23 cellular contexts compared by ENCODE assay signal in the genomic region with DNA sequence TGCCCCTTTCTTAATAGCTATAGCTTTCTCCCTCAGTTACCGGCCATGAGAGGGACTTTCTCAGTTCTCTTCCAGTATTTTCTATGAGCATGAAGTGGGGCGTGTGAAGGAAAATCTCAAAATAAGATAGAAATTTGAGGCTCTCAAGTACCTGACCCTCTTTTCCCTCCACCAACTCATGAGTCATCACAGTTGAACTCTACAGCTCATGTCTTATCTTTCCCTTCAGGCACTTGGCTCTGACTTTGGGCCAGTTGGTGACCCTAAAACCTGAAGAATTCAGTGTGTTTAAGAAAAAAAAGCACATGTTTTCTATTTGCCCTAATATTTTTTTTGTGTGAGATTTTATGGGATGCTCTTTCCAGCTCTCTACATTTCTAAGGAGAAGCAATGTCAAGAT.
"Had no signal": no experiment of that assay in that cellular context is flagged by ENCODE, and none has a peak within 500 bp of the region (broad histone marks: within the 10 kb centered on the region; RNA-seq: fewer than 3 reads in every experiment).

No MANE protein-coding gene starts in this region.

- H2AFZ ChIP-seq: hepatocyte had no signal

- H3K4me2 ChIP-seq: hepatocyte had no signal

- H3K79me2 ChIP-seq: hepatocyte had no signal

- H3K27ac ChIP-seq: epithelial cell of prostate, esophagus squamous epithelium, foreskin keratinocyte, hepatocyte, left ventricle myocardium inferior, lower lobe of right lung, ovary, right atrium auricular region, sigmoid colon, skin epidermis, testis, tibial nerve, upper lobe of right lung, vagina had no signal

- H3K27me3 ChIP-seq: ovary, right atrium auricular region, sigmoid colon, testis, tibial nerve, upper lobe of right lung, vagina had no signal

- H3K4me1 ChIP-seq: esophagus squamous epithelium, foreskin keratinocyte, left ventricle myocardium inferior, lower lobe of right lung, right atrium auricular region, sigmoid colon, testis, tibial nerve, upper lobe of right lung, vagina had no signal

- H3K4me3 ChIP-seq: esophagus squamous epithelium, hepatocyte, left ventricle myocardium inferior, lower lobe of right lung, ovary, right atrium auricular region, sigmoid colon, skin epidermis, testis, tibial nerve, upper lobe of right lung, vagina had no signal

- DNase-seq: effector memory CD8-positive, alpha-beta T cell; esophagus squamous epithelium; foreskin keratinocyte; head of caudate nucleus; kidney; left cardiac atrium; left ventricle myocardium inferior; lower lobe of right lung; natural killer cell; ovary; sigmoid colon; stimulated activated CD4-positive, alpha-beta T cell treated with anti-CD3 and anti-CD28 coated beads, Interleukin-2, amount 100 ng/mL, for 24 hours; stimulated activated CD4-positive, alpha-beta T cell treated with anti-CD3 and anti-CD28 coated beads, Interleukin-4, amount 100 ng/mL, for 4 hours; stimulated activated naive B cell treated with anti-CD40 and anti-IgM and Interleukin-4, amounts not matched to agents 10 μg/mL and 1 μg/mL and 100 μg/mL, for 72 hours; stimulated activated naive CD8-positive, alpha-beta T cell treated with anti-CD3 and anti-CD28 coated beads, Interleukin-15, amount 100 ng/mL, for 72 hours; testis; upper lobe of right lung had no signal

- H3K36me3 ChIP-seq: esophagus squamous epithelium, left ventricle myocardium inferior, lower lobe of right lung, ovary, right atrium auricular region, sigmoid colon, tibial nerve, upper lobe of right lung, vagina had no signal

- H3K9me3 ChIP-seq: lower lobe of right lung, ovary, testis, upper lobe of right lung, vagina had no signal
